In the genomic region with DNA sequence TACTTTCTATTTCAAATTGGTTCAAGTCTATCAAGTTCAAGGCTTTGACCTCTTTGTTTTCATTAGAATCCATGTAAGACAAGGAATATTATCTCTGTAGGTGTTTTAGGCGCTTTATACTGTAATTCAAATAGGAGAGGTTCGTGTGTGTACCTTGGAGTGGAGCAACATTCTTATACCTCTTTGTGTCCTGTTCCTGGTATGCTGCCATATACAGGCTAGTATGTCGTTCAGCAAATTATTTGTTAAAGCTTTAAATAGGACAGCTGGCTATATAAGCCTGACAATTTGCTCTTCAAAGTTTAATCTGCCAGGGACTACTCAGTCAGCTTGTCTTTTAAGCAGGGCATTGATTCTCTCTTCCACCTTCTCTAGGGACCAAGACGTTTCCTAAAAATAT, we compare ENCODE assay signal across 15 cellular contexts.
"Had no signal": no experiment of that assay in that cellular context is flagged by ENCODE, and none has a peak within 500 bp of the region (broad histone marks: within the 10 kb centered on the region; RNA-seq: fewer than 3 reads in every experiment).

No MANE protein-coding gene starts in this region.

- DNase-seq: activated CD4-positive, alpha-beta T cell treated with anti-CD3 and anti-CD28 coated beads for 4 hours; activated CD8-positive, alpha-beta memory T cell treated with anti-CD3 and anti-CD28 coated beads, Interleukin-2, amount 50 U/mL, for 4 hours; activated CD8-positive, alpha-beta T cell treated with anti-CD3 and anti-CD28 coated beads for 36 hours; activated T-cell treated with anti-CD3 and anti-CD28 coated beads, Interleukin-2, amount 50 U/mL, for 72 hours; aorta; foreskin keratinocyte; immature natural killer cell; lower lobe of right lung; naive thymus-derived CD4-positive, alpha-beta T cell; occipital lobe; right lobe of liver; stimulated activated naive B cell treated with anti-CD40 and anti-IgM and Interleukin-4, amounts not matched to agents 10 μg/mL and 1 μg/mL and 100 μg/mL, for 72 hours; WERI-Rb-1 had no signal

- H3K4me3 ChIP-seq: lower lobe of right lung, right lobe of liver, tibial nerve had no signal

- H3K9me3 ChIP-seq: lower lobe of right lung, right lobe of liver, tibial nerve had no signal

- FAIRE-seq: bronchial epithelial cell had no signal

- H3K36me3 ChIP-seq: lower lobe of right lung, right lobe of liver, tibial nerve, WERI-Rb-1 had no signal

- H3K27me3 ChIP-seq: foreskin keratinocyte, right lobe of liver, tibial nerve had no signal

- ATAC-seq: activated CD8-positive, alpha-beta T cell treated with anti-CD3 and anti-CD28 coated beads for 36 hours; activated T-cell treated with anti-CD3 and anti-CD28 coated beads, Interleukin-2, amount 50 U/mL, for 72 hours; foreskin keratinocyte; lower lobe of right lung; naive thymus-derived CD4-positive, alpha-beta T cell; right lobe of liver; stimulated activated naive B cell treated with anti-CD40 and anti-IgM and Interleukin-4, amounts not matched to agents 10 μg/mL and 1 μg/mL and 100 μg/mL, for 72 hours had no signal

- H3K4me1 ChIP-seq: foreskin keratinocyte, lower lobe of right lung, right lobe of liver had no signal

- H3K27ac ChIP-seq: foreskin keratinocyte, lower lobe of right lung, right lobe of liver, tibial nerve, WERI-Rb-1 had no signal
